Comparison of ENCODE assay signal across 8 cellular contexts in the genomic region with DNA sequence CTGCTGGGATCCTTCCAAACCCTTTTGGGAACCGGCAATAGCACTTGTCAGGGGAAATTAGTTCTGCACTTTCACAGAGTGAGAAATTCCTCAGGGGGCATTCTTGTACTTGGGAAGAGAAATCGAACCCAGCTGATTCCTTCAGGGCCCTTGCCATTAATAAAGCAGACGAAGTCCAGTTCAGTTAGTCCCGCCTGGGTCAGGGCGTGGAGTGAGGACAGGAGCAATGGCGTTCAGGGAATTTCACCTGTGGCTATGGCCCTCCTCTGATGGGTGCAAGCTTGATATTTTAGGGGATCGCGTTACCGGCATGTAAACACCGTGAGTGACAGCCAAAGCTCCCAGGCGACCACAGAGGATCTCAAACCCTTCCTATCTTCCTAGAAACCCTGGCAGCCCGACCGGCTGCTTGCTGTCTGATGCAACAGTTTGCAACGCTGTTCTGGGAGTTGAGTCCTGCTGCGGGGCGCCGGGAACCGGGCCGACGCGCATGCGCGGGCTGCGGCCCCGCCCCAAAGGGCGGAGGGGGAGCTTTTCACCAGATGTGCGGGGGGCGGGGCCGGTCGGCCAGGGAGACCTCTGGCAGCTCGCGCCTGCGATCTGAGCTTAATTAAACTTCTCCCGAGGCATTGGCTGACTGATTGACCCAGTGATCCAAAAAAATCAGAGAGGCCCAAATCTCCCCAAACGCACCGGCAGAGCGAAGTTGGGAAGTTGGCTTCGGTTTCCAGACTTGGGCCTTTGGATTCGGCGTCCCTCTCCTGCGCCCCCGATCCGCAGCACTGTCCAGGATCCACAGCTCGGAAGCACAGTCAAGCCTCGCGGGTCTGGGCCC. TPM values are rescaled to one million over a fixed set of nuclear protein-coding genes. Genes with fewer than 3 reads are reported as not detected.
DNase-seq lines count a peak whose midpoint lies in the region; ATAC-seq and TF ChIP-seq lines count a peak whose summit lies in the region.

No MANE protein-coding gene starts in this region.

- H3K9me3 Mint-ChIP-seq in T-cell (no peaks in the 10 kb centered on the region), type B pancreatic cell (no peaks in the 10 kb centered on the region)

- peak overlapping the region; percentile 79 to 83 (median 83) for H3K4me3 Mint-ChIP-seq in T-cell
- peak overlapping the region; percentile 92 for H3K4me3 Mint-ChIP-seq in type B pancreatic cell

- POLR2A ChIA-PET in T-cell (lab: Charles Lee): interaction anchor here in 1 of 2 donors (0.5 kb wide), 1 partner anchor 117 kb away, joined by 3 read pairs; no protein-coding TSS in a partner anchor

- DNase-seq in GM12865 (ENCODE audit: low read depth): peak; percentile 91
- peak; percentile 83 for DNase-seq in NCI-H1436 (lab: John Stamatoyannopoulos, UW)
- DNase-seq in T-cell: peak; percentile 54 to 87 (median 76)
- DNase-seq in amniotic epithelial cell (ENCODE audit: low read depth): peak; percentile 89
- DNase-seq in left cardiac atrium: peak; percentile 96
- peak; percentile 74 to 98 (median 84) for DNase-seq in posterior cingulate gyrus
- DNase-seq in type B pancreatic cell (ENCODE audit: extremely low spot score, unreplicated experiment): peak; percentile 93

- peak overlapping the region; percentile 66 to 72 for H3K27ac Mint-ChIP-seq in T-cell
- peak overlapping the region; percentile 91 for H3K27ac Mint-ChIP-seq in type B pancreatic cell

- CTCF ChIA-PET in T-cell (lab: Charles Lee): interaction anchor here in 1 of 2 donors (0.5 to 2.9 kb wide), 8 partner anchors 67 to 1208 kb away, joined by 3 to 13 read pairs (median 3); no protein-coding TSS in a partner anchor

- intact Hi-C loops in left cardiac atrium (cut with DNase I): loop anchor here in 1 of 2 donors (5.0 kb wide), 1 partner anchor 69 kb away; no protein-coding TSS in a partner anchor
- intact Hi-C loops in posterior cingulate gyrus (cut with DNase I): loop anchor here (5.0 kb wide), 2 partner anchors 104 to 121 kb away; partner anchors contain the start of genes DGKZ and PHF21A

- TF ChIP-seq CTCF in GM12865 (IDR thresholded peaks at IDR 0.05; ENCODE audit: insufficient read depth, low read depth, low read length, missing control alignments): no peak
- TF ChIP-seq CTCF in type B pancreatic cell (conservative IDR thresholded peaks at IDR 0.05): no peak

- ATAC-seq in HG02798 (IDR thresholded peaks at IDR 0.05; ENCODE audit: poor library complexity, unreplicated experiment): peak; percentile 78
- ATAC-seq in T-cell (replicated peaks in 1 of 4): peak; percentile 80 to 87 (median 84)
- peak; percentile 85 to 89 for ATAC-seq in left cardiac atrium

- H3K4me3 ChIP-seq in GM12865 (ENCODE audit: low read depth, low read length): peak overlapping the region; percentile 65

- H3K36me3 Mint-ChIP-seq in T-cell (no peaks in the 10 kb centered on the region), type B pancreatic cell (no peaks in the 10 kb centered on the region)

- H3K4me1 Mint-ChIP-seq in T-cell (peaks cover 4 to 28% (median 23%) of the 10 kb centered on the region in 3 donors), type B pancreatic cell (ENCODE audit: unreplicated experiment) (peaks cover 31% of the 10 kb centered on the region)

- peaks cover 0 to 9% of the 10 kb centered on the region in 2 donors for H3K27me3 Mint-ChIP-seq in T-cell
- peaks cover 10% of the 10 kb centered on the region for H3K27me3 Mint-ChIP-seq in type B pancreatic cell

RNA-seq across cellular contexts. Expression of gene CREB3L1, which starts 34.3 kb away (rescaled TPM):
- total RNA-seq in T-cell (under 1 TPM in 3 of 5 donors, not detected in 2; 0.38 to 0.72 (median 0.38) TPM), left cardiac atrium (10 to 100 TPM; 20.7 to 28.0 TPM), type B pancreatic cell (ENCODE audit: low replicate concordance) (9.8 and 20.8 TPM in 2 replicates)

Comparison
In these comparisons a context has a peak if more than half of its experiments do, and no peak if none do; other contexts are left out.
1. Peak in every context shown above with its lines: DNase-seq, ATAC-seq and H3K4me3 ChIP-seq.